Comparison of ENCODE assay signal across 8 cellular contexts in the genomic region with DNA sequence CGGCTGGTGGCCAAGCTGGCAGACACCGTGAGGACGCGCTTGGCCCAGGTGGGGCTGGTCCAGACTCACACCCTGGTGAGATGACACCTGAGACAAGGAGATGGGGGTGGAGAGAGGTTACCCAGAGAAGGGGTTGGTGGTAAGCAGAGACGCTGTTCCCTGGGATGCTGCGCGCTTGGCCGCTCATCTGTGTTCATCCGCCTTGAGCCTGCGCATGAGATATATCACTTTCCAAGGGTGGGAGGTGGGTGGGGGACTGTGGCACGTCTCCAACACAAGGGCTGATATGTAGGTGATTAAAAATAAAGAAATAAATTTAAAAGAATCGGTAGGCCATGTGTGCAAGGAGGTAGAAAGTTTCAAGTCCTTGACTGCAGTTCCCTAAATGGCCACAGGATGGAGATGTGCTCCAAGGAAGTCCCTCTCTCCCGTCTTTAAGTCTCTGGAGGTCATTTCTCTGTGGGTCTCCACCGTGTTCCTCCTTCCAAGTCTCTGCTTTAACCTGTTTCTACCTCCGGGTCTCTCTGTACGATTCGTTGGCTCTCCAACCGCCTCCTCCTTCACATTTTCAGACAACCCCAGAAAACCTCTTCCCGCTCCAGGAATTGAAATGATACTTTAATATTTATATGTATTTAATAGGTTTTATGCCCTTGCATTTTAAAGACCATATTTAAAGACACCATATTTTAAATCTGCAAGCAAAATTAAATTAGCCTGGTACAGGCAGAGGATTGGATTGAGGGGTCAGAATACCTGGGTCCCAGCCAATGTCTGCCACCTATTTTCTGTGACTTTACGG. TPM values are rescaled to one million over a fixed set of nuclear protein-coding genes. Genes with fewer than 3 reads are reported as not detected.
DNase-seq lines count a peak whose midpoint lies in the region; ATAC-seq, FAIRE-seq and TF ChIP-seq lines count a peak whose summit lies in the region.

No MANE protein-coding gene starts in this region.

- peak overlapping the region in 2 of 3 experiments; percentile 19 to 32 for H3K27ac Mint-ChIP-seq in nephron

- ATAC-seq in GM18505 (IDR thresholded peaks at IDR 0.05; ENCODE audit: unreplicated experiment) = no peak

- TF ChIP-seq POLR2A in esophagus muscularis mucosa (IDR thresholded peaks at IDR 0.05; ENCODE audit: low read depth) (no peak), GM18505 (IDR thresholded peaks at IDR 0.05; ENCODE audit: borderline replicate concordance, extremely low read depth, insufficient read depth, insufficient read length) (no peak)

- peak; percentile 94 for DNase-seq in D721Med (ENCODE audit: insufficient read length, low spot score)
- DNase-seq in OCI-M1 (lab: John Stamatoyannopoulos, UW) = peak; percentile 93
- DNase-seq in activated T-cell treated with anti-CD3 and anti-CD28 coated beads for 4 hours = peak; percentile 75
- no peak for DNase-seq in esophagus muscularis mucosa (ENCODE audit: extremely low spot score)
- DNase-seq in substantia nigra (lab: John Stamatoyannopoulos, UW) = peak in 38 of 49 donors; percentile 9 to 73 (median 46)

- H3K9me3 ChIP-seq in esophagus muscularis mucosa = no peaks in the 10 kb centered on the region

- H3K27ac ChIP-seq in KMS-11 (no peak overlapping the region), esophagus muscularis mucosa (replicated peaks in 1 of 4) (no peak overlapping the region), substantia nigra (ENCODE audit: low read depth, low read length, poor library complexity, severe bottlenecking) (no peak overlapping the region)

- peaks cover 4% of the 10 kb centered on the region for H3K27me3 Mint-ChIP-seq in nephron (ENCODE audit: low read depth)

- H3K4me3 ChIP-seq in KMS-11 (IDR thresholded peaks at IDR 0.05; ENCODE audit: insufficient read depth, low read depth, low read length) (no peak overlapping the region), esophagus muscularis mucosa (no peak overlapping the region)

- H2AFZ ChIP-seq in KMS-11 (ENCODE audit: low read depth) = peak overlapping the region; percentile 46

- intact Hi-C loops in esophagus muscularis mucosa (cut with DNase I) = loop anchor here (2.0 to 10.0 kb wide), 2 partner anchors 25 to 71 kb away; no protein-coding TSS in a partner anchor

- H3K79me2 ChIP-seq in KMS-11 (ENCODE audit: insufficient read depth, low read depth) = no peaks in the 10 kb centered on the region

- peak overlapping the region; percentile 26 for H3K4me2 ChIP-seq in KMS-11

- H3K9me3 Mint-ChIP-seq in nephron = no peaks in the 10 kb centered on the region

- TF ChIP-seq EP300 in esophagus muscularis mucosa (IDR thresholded peaks at IDR 0.05) = no peak

- no peaks in the 10 kb centered on the region for H3K36me3 Mint-ChIP-seq in nephron (ENCODE audit: low read depth)

- H3K4me3 Mint-ChIP-seq in nephron = no peak overlapping the region

- no peaks in the 10 kb centered on the region for H4K20me1 ChIP-seq in KMS-11 (ENCODE audit: insufficient read depth)

- no peaks in the 10 kb centered on the region for H3K36me3 ChIP-seq in KMS-11 (ENCODE audit: insufficient read depth)
- H3K36me3 ChIP-seq in esophagus muscularis mucosa = no peaks in the 10 kb centered on the region

- FAIRE-seq in D721Med (lab: Jason Lieb, UNC) = peak; percentile 94

- H3K4me1 ChIP-seq in KMS-11 (ENCODE audit: low read depth, poor library complexity, severe bottlenecking) (peaks cover 11% of the 10 kb centered on the region), esophagus muscularis mucosa (peaks cover 0 to 8% (median 6%) of the 10 kb centered on the region in 4 donors)

- H3K27me3 ChIP-seq in KMS-11 (ENCODE audit: insufficient read depth, low read depth) = no peaks in the 10 kb centered on the region
- no peaks in the 10 kb centered on the region for H3K27me3 ChIP-seq in esophagus muscularis mucosa

- H3K9ac ChIP-seq in KMS-11 = no peak overlapping the region

- WGBS in esophagus muscularis mucosa = 55% methylated on average over 20 of the region's 20 CpGs

- TF ChIP-seq CTCF in D721Med (IDR thresholded peaks at IDR 0.05; ENCODE audit: insufficient read depth, missing control alignments) (peak; percentile 99), KMS-11 (conservative IDR thresholded peaks at IDR 0.05; ENCODE audit: low read depth, low read length) (peak; percentile 99), esophagus muscularis mucosa (IDR thresholded peaks at IDR 0.05) (peak; percentile 94 to 97 (median 95)), nephron (IDR thresholded peaks at IDR 0.05; ENCODE audit: unreplicated experiment in 3 of 3) (peak; percentile 94 to 97 (median 97))

- H3K4me1 Mint-ChIP-seq in nephron = no peaks in the 10 kb centered on the region

RNA-seq across cellular contexts. Expression of a gene that starts 4.5 kb away (rescaled TPM):
- total RNA-seq in esophagus muscularis mucosa = not detected

RNA-seq across cellular contexts. Expression of a gene that starts 7.6 kb away (rescaled TPM):
- 10 to 100 TPM; 73.5 to 98.0 (median 85.2) TPM for total RNA-seq in esophagus muscularis mucosa

RNA-seq across cellular contexts. Expression of a gene that starts 11.7 kb away (rescaled TPM):
- 1 to 10 TPM in 1 of 4 donors, under 1 TPM in 2, not detected in 1; 0.06 to 1.1 (median 0.50) TPM for total RNA-seq in esophagus muscularis mucosa

RNA-seq across cellular contexts. Expression of a gene that starts 17.3 kb away (rescaled TPM):
- 10 to 100 TPM; 22.6 to 32.8 (median 26.4) TPM for total RNA-seq in esophagus muscularis mucosa

RNA-seq across cellular contexts. Expression of a gene that starts 35.2 kb away (rescaled TPM):
- 1 to 10 TPM in 3 of 4 donors, under 1 TPM in 1; 0.83 to 5.1 (median 2.2) TPM for total RNA-seq in esophagus muscularis mucosa
